Comparison of ENCODE assay signal across 1 cellular context in the genomic region with DNA sequence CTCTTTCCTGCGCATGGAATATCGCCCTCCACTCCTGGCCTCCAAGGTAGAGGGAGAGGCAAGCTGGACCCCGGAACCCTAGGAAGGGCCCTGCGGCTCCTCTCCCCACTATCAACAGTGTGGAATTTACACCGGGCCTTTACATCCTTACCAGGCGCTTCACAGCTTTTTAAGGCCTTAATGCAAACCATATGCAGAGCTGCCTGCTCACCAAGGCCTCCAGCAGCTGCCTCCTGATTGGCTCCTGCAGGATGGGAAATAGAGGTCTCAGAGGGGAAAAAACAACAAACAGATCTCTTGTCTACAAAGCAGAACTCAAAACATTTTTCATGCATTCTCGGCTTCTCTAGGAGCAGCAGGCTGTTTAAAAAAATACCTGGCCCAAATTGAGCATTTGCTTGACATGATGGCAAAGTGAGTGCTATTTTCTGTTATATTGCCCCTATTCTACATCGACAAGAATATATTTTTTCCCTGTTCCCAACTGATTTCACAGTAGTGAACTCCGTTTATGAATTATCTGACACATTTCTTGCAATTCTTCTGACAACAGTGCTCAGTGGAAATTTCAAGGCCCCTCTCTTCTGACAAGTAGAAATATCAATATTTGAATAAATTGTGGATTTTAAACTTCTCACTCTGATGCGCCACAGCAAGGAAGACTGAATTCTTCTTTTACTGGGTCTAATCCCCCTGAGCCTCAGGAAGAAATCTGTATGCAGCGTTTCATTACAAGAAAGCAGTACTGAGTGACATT.
TF ChIP-seq lines count a peak whose summit lies in the region.

No MANE protein-coding gene starts in this region.

TF ChIP-seq in H1, 55 proteins besides CTCF, POLR2A, EP300 and RAD21:
- TF ChIP-seq TBP (IDR thresholded peaks at IDR 0.05; ENCODE audit: low read depth, low read length) (no peak), CTBP2 (IDR thresholded peaks at IDR 0.05; ENCODE audit: borderline replicate concordance, insufficient read depth, insufficient read length, low read length) (no peak), BACH1 (IDR thresholded peaks at IDR 0.05; ENCODE audit: low read length) (no peak), POLR2AphosphoS5 (IDR thresholded peaks at IDR 0.05; ENCODE audit: low read depth, low read length) (no peak), NRF1 (IDR thresholded peaks at IDR 0.05; ENCODE audit: low read depth, low read length) (no peak), TAF7 (optimal IDR thresholded peaks at IDR 0.05; ENCODE audit: borderline replicate concordance, low read depth, low read length) (no peak)
- TF ChIP-seq, protein P1, sequence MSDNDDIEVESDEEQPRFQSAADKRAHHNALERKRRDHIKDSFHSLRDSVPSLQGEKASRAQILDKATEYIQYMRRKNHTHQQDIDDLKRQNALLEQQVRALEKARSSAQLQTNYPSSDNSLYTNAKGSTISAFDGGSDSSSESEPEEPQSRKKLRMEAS (IDR thresholded peaks at IDR 0.05), result no peak
